10 cellular contexts compared by ENCODE assay signal in the genomic region with DNA sequence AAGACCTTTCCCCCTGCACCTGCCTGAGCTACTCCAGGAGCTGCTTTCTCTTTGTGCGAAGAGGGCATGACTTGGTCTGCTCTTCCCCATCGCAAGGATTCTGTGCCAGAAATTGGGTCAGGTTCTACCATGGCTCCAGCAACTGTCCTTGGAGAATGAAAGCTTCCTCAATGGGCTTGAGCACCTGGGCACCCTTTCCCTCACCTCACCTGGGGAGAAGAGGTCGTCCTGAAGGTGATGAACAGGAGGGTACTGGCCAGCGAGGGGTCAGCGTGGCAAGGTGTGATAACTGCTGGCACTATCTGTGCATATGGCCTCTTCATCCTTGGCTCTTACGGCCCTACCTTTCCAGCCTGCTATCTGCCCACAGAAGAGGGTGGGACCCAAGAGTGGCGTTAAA. TPM values are rescaled to one million over a fixed set of nuclear protein-coding genes. Genes with fewer than 3 reads are reported as not detected.
A peak's percentile ranks its signal among the peaks of the same experiment; 100 is the strongest.
DNase-seq lines count a peak whose midpoint lies in the region; ATAC-seq, FAIRE-seq and TF ChIP-seq lines count a peak whose summit lies in the region.
"Had no signal": no experiment of that assay in that cellular context is flagged by ENCODE, and none has a peak within 500 bp of the region (broad histone marks: within the 10 kb centered on the region; RNA-seq: fewer than 3 reads in every experiment).

No MANE protein-coding gene starts in this region.

- H3K36me3 ChIP-seq in endothelial cell of umbilical vein (ENCODE audit: control insufficient read depth in 2 of 2, extremely low read depth in 1 of 2, insufficient read depth in 2 of 2, low read length in 2 of 2) = peaks cover 20 to 36% of the 10 kb centered on the region in 2 experiments
- H3K36me3 ChIP-seq in parathyroid adenoma (ENCODE audit: control insufficient read depth, insufficient read depth, low read length) = no peaks in the 10 kb centered on the region
- H3K36me3 ChIP-seq in mesendoderm (ENCODE audit: control insufficient read depth, insufficient read depth, low read length) = peaks cover 19% of the 10 kb centered on the region

- no peaks in the 10 kb centered on the region for H4K20me1 ChIP-seq in endothelial cell of umbilical vein (replicated peaks; ENCODE audit: control insufficient read depth, extremely low read depth, insufficient read depth, low read length)

- H2BK120ac ChIP-seq in mesendoderm (ENCODE audit: low read depth, low read length) = no peak overlapping the region

- ATAC-seq in CD4-positive, alpha-beta T cell (ENCODE audit: poor library complexity) = no peak

- H3K27me3 ChIP-seq in CD4-positive, alpha-beta T cell (ENCODE audit: control insufficient read depth, insufficient read depth, low read length) = no peaks in the 10 kb centered on the region
- H3K27me3 ChIP-seq in endothelial cell of umbilical vein (ENCODE audit: control insufficient read depth in 2 of 2, insufficient read depth in 2 of 2, low read length in 2 of 2) (no peaks in the 10 kb centered on the region), parathyroid adenoma (ENCODE audit: control insufficient read depth, insufficient read depth, low read length) (no peaks in the 10 kb centered on the region), mesendoderm (ENCODE audit: insufficient read depth, low read length, poor library complexity) (no peaks in the 10 kb centered on the region)
- H3K27me3 ChIP-seq: left lung, Peyer's patch had no signal

- H2AK5ac ChIP-seq in mesendoderm (ENCODE audit: low read length) = no peak overlapping the region

- H3K9ac ChIP-seq in endothelial cell of umbilical vein (replicated peaks; ENCODE audit: extremely low read depth, insufficient read depth, low read length) (no peak overlapping the region), parathyroid adenoma (no peak overlapping the region), mesendoderm (ENCODE audit: low read length) (no peak overlapping the region)

- TF ChIP-seq CTCF in CD4-positive, alpha-beta T cell (IDR thresholded peaks at IDR 0.05) = no peak
- TF ChIP-seq CTCF in NB4 (IDR thresholded peaks at IDR 0.05; ENCODE audit: low read depth, low read length) (no peak), endothelial cell of umbilical vein (IDR thresholded peaks at IDR 0.05; ENCODE audit: extremely low read depth in 1 of 2, insufficient read depth in 1 of 2, low read depth in 1 of 2, low read length in 2 of 2) (no peak), parathyroid adenoma (IDR thresholded peaks at IDR 0.05) (no peak)

- CTCF ChIA-PET in CD4-positive, alpha-beta T cell (lab: Charles Lee) = interaction anchor here (0.7 to 2.4 kb wide), 5 partner anchors 12 to 292 kb away, joined by 3 to 17 read pairs (median 6); a partner anchor contains a TSS
- CTCF ChIA-PET in endothelial cell of umbilical vein (lab: Charles Lee) = interaction anchor here (1.0 to 3.2 kb wide), 17 partner anchors 9 to 778 kb away, joined by 3 to 20 read pairs (median 6); a partner anchor contains a TSS

- no peaks in the 10 kb centered on the region for H3K27me3 Mint-ChIP-seq in CD4-positive, alpha-beta T cell

- H2BK15ac ChIP-seq in mesendoderm (replicated peaks; ENCODE audit: low read depth) = no peak overlapping the region

- H3K9me3 Mint-ChIP-seq in CD4-positive, alpha-beta T cell = no peaks in the 10 kb centered on the region

- intact Hi-C loops in CD4-positive, alpha-beta T cell (cut with DNase I, micrococcal nuclease) = loop anchor here (2.0 to 10.0 kb wide), 5 partner anchors 45 to 1038 kb away; a partner anchor contains a TSS
- intact Hi-C loops in endothelial cell of umbilical vein (cut with micrococcal nuclease) = loop anchor here (2.0 to 5.0 kb wide), 2 partner anchors 411 to 1033 kb away; a partner anchor contains a TSS
- intact Hi-C loops in posterior cingulate gyrus (cut with DNase I) = no loop called here

- H4K5ac ChIP-seq in mesendoderm (ENCODE audit: low read length) = no peak overlapping the region

- no peak for DNase-seq in CD4-positive, alpha-beta T cell
- DNase-seq in NB4 (ENCODE audit: low read depth) = no peak
- DNase-seq in endothelial cell of umbilical vein (ENCODE audit: low read depth, low spot score) = no peak
- DNase-seq in mesendoderm = no peak
- no peak for DNase-seq in SIG-M5 treated with dmso at 0.1 percent for 504 hours (lab: John Stamatoyannopoulos, UW; ENCODE audit: unreplicated experiment)
- DNase-seq in medulla oblongata (ENCODE audit: extremely low spot score) = no peak
- DNase-seq in posterior cingulate gyrus = no peak

- H3K36me3 Mint-ChIP-seq in CD4-positive, alpha-beta T cell (ENCODE audit: low read depth) = peaks cover 69% of the 10 kb centered on the region

- H3K23ac ChIP-seq in mesendoderm (ENCODE audit: low read length) = no peak overlapping the region

- peak overlapping the region; percentile 5 for H3K4me2 ChIP-seq in endothelial cell of umbilical vein (ENCODE audit: insufficient read depth, low read length)
- no peak overlapping the region for H3K4me2 ChIP-seq in parathyroid adenoma (ENCODE audit: low read length)
- H3K4me2 ChIP-seq in mesendoderm (ENCODE audit: low read length) = no peak overlapping the region

- TSS peak; percentile 32 for BruUV-seq in endothelial cell of umbilical vein (replicated peaks; lab: Mats Ljungman, UMichigan)

- dilution Hi-C loops in endothelial cell of umbilical vein (cut with MboI; ENCODE audit: extremely low pct_ligation_motif_present, low sequenced_read_pairs) = no loop called here

- peaks cover 44% of the 10 kb centered on the region for H3K79me1 ChIP-seq in mesendoderm (ENCODE audit: low read length)

- peak overlapping the region; percentile 39 for H3K27ac ChIP-seq in CD4-positive, alpha-beta T cell (ENCODE audit: low read depth, low read length)
- H3K27ac ChIP-seq in endothelial cell of umbilical vein (ENCODE audit: insufficient read depth, low read depth, low read length) (no peak overlapping the region), parathyroid adenoma (peak overlapping the region; percentile 79), mesendoderm (ENCODE audit: low read depth, low read length) (no peak overlapping the region)

- H3K4me3 ChIP-seq in NB4 (ENCODE audit: low read depth, low read length) (peak overlapping the region; percentile 55), endothelial cell of umbilical vein (replicated peaks in 1 of 3; ENCODE audit: insufficient read depth in 1 of 3, low read depth in 1 of 3, low read length in 3 of 3) (no peak overlapping the region), parathyroid adenoma (ENCODE audit: low read depth, low read length) (peak overlapping the region; percentile 38), mesendoderm (ENCODE audit: low read length) (no peak overlapping the region)

- TF ChIP-seq POLR2A in NB4 (IDR thresholded peaks at IDR 0.05; ENCODE audit: extremely low read depth, insufficient read length) = no peak
- TF ChIP-seq POLR2A in endothelial cell of umbilical vein (IDR thresholded peaks at IDR 0.05; ENCODE audit: low read depth, low read length) = no peak

- H2AFZ ChIP-seq in endothelial cell of umbilical vein (ENCODE audit: low read depth, low read length) (no peak overlapping the region), parathyroid adenoma (no peak overlapping the region)

- no peak overlapping the region for H3K4ac ChIP-seq in mesendoderm (ENCODE audit: low read depth, low read length)

- FAIRE-seq in endothelial cell of umbilical vein (lab: Jason Lieb, UNC) = no peak

- H3K4me1 ChIP-seq in endothelial cell of umbilical vein (ENCODE audit: control insufficient read depth, extremely low read depth, insufficient read depth, low read length) (peaks cover 49% of the 10 kb centered on the region), parathyroid adenoma (peaks cover 21% of the 10 kb centered on the region), mesendoderm (ENCODE audit: control insufficient read depth, low read depth, low read length) (peaks cover 16% of the 10 kb centered on the region)

- no peak overlapping the region for H4K8ac ChIP-seq in mesendoderm (ENCODE audit: low read depth, low read length)

- peak overlapping the region; percentile 91 for H3K27ac Mint-ChIP-seq in CD4-positive, alpha-beta T cell

- POLR2A ChIA-PET in CD4-positive, alpha-beta T cell (lab: Charles Lee) = interaction anchor here (0.7 to 2.1 kb wide), 6 partner anchors 45 to 1063 kb away, joined by 3 to 10 read pairs (median 5); a partner anchor contains a TSS
- POLR2A ChIA-PET in endothelial cell of umbilical vein (lab: Charles Lee) = no interaction called here

- H3K9me1 ChIP-seq in endothelial cell of umbilical vein (replicated peaks; ENCODE audit: control insufficient read depth, extremely low read depth, insufficient read depth, low read length) = no peaks in the 10 kb centered on the region

- peak overlapping the region; percentile 85 for H3K4me3 Mint-ChIP-seq in CD4-positive, alpha-beta T cell

- no peak overlapping the region for H3K56ac ChIP-seq in mesendoderm (ENCODE audit: low read length)

- H3K9me3 ChIP-seq in CD4-positive, alpha-beta T cell (ENCODE audit: control insufficient read depth, low read length) = no peaks in the 10 kb centered on the region
- H3K9me3 ChIP-seq in endothelial cell of umbilical vein (replicated peaks; ENCODE audit: control insufficient read depth, insufficient read depth, low read length) (no peaks in the 10 kb centered on the region), parathyroid adenoma (ENCODE audit: control insufficient read depth, low read length) (no peaks in the 10 kb centered on the region)
- H3K9me3 ChIP-seq: left lung, Peyer's patch had no signal

- H3K4me1 Mint-ChIP-seq in CD4-positive, alpha-beta T cell (ENCODE audit: low read depth) = peaks cover 73% of the 10 kb centered on the region

- H3K79me2 ChIP-seq in endothelial cell of umbilical vein (ENCODE audit: control insufficient read depth, insufficient read depth, low read length) (peaks cover 74% of the 10 kb centered on the region), parathyroid adenoma (peaks cover 18% of the 10 kb centered on the region), mesendoderm (ENCODE audit: control insufficient read depth, insufficient read depth, low read length) (peaks cover 65% of the 10 kb centered on the region)

- WGBS in mesendoderm (ENCODE audit: extremely low coverage, insufficient coverage, low lambda C conversion rate) = no CpG with 5 or more reads among the region's 7 CpGs

- H2BK5ac ChIP-seq in mesendoderm (ENCODE audit: low read length) = no peak overlapping the region

- no peak overlapping the region for H3K18ac ChIP-seq in mesendoderm (ENCODE audit: low read length)

RNA-seq across cellular contexts. Expression of a gene that starts 0.9 kb away (rescaled TPM):
- 10 to 100 TPM; 29.1 to 29.2 TPM for total RNA-seq in CD4-positive, alpha-beta T cell
- 38.3 and 39.1 TPM in 2 replicates for total RNA-seq in endothelial cell of umbilical vein
- polyA plus RNA-seq in endothelial cell of umbilical vein = 18.7 and 19.9 TPM in 2 replicates
- polyA plus RNA-seq in endothelial cell of umbilical vein (2011; cell fraction: cytosol; rRNA removed) = 16.9 and 20.6 TPM in 2 replicates
- polyA plus RNA-seq in endothelial cell of umbilical vein (2011; cell fraction: nucleus; rRNA removed) = 14.7 and 17.7 TPM in 2 replicates
- 20.8 and 23.6 TPM in 2 replicates for polyA plus RNA-seq in endothelial cell of umbilical vein (2012)
- 29.6 and 34.4 TPM in 2 replicates for polyA minus RNA-seq in endothelial cell of umbilical vein
- 18.7 TPM for polyA minus RNA-seq in endothelial cell of umbilical vein (2011; cell fraction: cytosol; rRNA and poly(A)+ RNA removed)
- polyA minus RNA-seq in endothelial cell of umbilical vein (2011; cell fraction: nucleus; rRNA and poly(A)+ RNA removed) = 21.9 and 25.6 TPM in 2 replicates
- polyA plus RNA-seq in mesendoderm (2013, experiment 1 of 2) = 39.4 TPM
- polyA plus RNA-seq in mesendoderm (2013, experiment 2 of 2) = 38.7 TPM

RNA-seq across cellular contexts. Expression of a gene that starts 5.1 kb away (rescaled TPM):
- total RNA-seq in CD4-positive, alpha-beta T cell = 10 to 100 TPM; 26.4 to 30.2 TPM
- total RNA-seq in endothelial cell of umbilical vein = 248 and 254 TPM in 2 replicates
- 66.4 and 100 TPM in 2 replicates for polyA plus RNA-seq in endothelial cell of umbilical vein
- polyA plus RNA-seq in endothelial cell of umbilical vein (2011; cell fraction: cytosol; rRNA removed) = 161 and 226 TPM in 2 replicates
- 65.6 and 105 TPM in 2 replicates for polyA plus RNA-seq in endothelial cell of umbilical vein (2011; cell fraction: nucleus; rRNA removed)
- polyA plus RNA-seq in endothelial cell of umbilical vein (2012) = 225 and 241 TPM in 2 replicates
- polyA minus RNA-seq in endothelial cell of umbilical vein = 29.4 and 33.2 TPM in 2 replicates
- polyA minus RNA-seq in endothelial cell of umbilical vein (2011; cell fraction: cytosol; rRNA and poly(A)+ RNA removed) = 22.0 TPM
- polyA minus RNA-seq in endothelial cell of umbilical vein (2011; cell fraction: nucleus; rRNA and poly(A)+ RNA removed) = 33.6 and 35.9 TPM in 2 replicates
- 202 TPM for polyA plus RNA-seq in mesendoderm (2013, experiment 1 of 2)
- polyA plus RNA-seq in mesendoderm (2013, experiment 2 of 2) = 199 TPM

Comparison
In these comparisons a context has a peak if more than half of its experiments do, and no peak if none do; other contexts are left out.
1. H3K27ac ChIP-seq: peak in CD4-positive, alpha-beta T cell (single experiment) and parathyroid adenoma (single experiment); none in endothelial cell of umbilical vein (single experiment) and mesendoderm (single experiment).
2. H3K4me3 ChIP-seq: peak in NB4 (single experiment) and parathyroid adenoma (single experiment); none in endothelial cell of umbilical vein (0 of 3) and mesendoderm (single experiment).